ENCODE assay signal across 19 cellular contexts in the genomic region with DNA sequence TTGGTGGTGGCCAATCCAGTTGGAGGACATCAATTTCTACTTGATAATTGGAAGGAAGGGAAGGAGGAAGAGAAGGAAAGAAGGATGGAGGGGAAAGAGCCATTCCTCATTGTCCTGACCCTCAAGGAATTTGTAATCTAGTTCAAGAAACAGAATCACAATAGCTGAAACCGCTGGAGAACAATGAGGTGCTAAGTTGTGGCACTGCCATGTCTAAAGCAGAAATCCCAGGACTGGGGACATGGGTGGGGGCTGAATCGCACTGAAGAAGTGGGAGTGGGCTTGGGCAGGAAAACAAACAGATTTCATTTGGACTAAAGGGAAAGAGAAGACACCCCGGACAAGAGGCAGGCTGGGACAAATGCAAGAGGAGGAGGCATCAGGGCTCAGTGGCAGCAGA.
"Had no signal": no experiment of that assay in that cellular context is flagged by ENCODE, and none has a peak within 500 bp of the region (broad histone marks: within the 10 kb centered on the region; RNA-seq: fewer than 3 reads in every experiment).

No MANE protein-coding gene starts in this region.

- H3K9me3 Mint-ChIP-seq: dendritic cell treated with granulocyte-macrophage colony-stimulating factor and Interleukin-4, amounts not matched to agents 40 ng/mL and 50 ng/mL, for 4 days; effector memory CD8-positive, alpha-beta T cell had no signal

- H2AFZ ChIP-seq: hepatocyte had no signal

- H3K79me2 ChIP-seq: hepatocyte had no signal

- DNase-seq: effector memory CD8-positive, alpha-beta T cell; esophagus squamous epithelium; foreskin fibroblast; head of caudate nucleus; kidney glomerular epithelial cell; naive thymus-derived CD4-positive, alpha-beta T cell; ovary; sigmoid colon; stimulated activated CD4-positive, alpha-beta T cell treated with anti-CD3 and anti-CD28 coated beads, Interleukin-2, amount 100 ng/mL, for 24 hours; stimulated activated CD4-positive, alpha-beta T cell treated with anti-CD3 and anti-CD28 coated beads, Interleukin-4, amount 100 ng/mL, for 4 hours; stimulated activated naive CD4-positive, alpha-beta T cell; stomach; substantia nigra; transverse colon had no signal

- H3K4me2 ChIP-seq: hepatocyte had no signal

- ATAC-seq: effector memory CD8-positive, alpha-beta T cell; naive thymus-derived CD4-positive, alpha-beta T cell had no signal

- H3K27ac ChIP-seq: esophagus squamous epithelium, hepatocyte, ovary, right atrium auricular region, sigmoid colon, skin epidermis, stomach, thoracic aorta, transverse colon had no signal

- H3K36me3 ChIP-seq: esophagus squamous epithelium, ovary, right atrium auricular region, sigmoid colon, stomach, thoracic aorta, transverse colon had no signal

- H3K27me3 ChIP-seq: hepatocyte, ovary, right atrium auricular region, sigmoid colon had no signal

- H3K4me1 ChIP-seq: transverse colon had no signal

- H3K4me3 Mint-ChIP-seq: dendritic cell treated with granulocyte-macrophage colony-stimulating factor and Interleukin-4, amounts not matched to agents 40 ng/mL and 50 ng/mL, for 4 days; effector memory CD8-positive, alpha-beta T cell; naive thymus-derived CD4-positive, alpha-beta T cell had no signal

- H3K27ac Mint-ChIP-seq: dendritic cell treated with granulocyte-macrophage colony-stimulating factor and Interleukin-4, amounts not matched to agents 40 ng/mL and 50 ng/mL, for 4 days; effector memory CD8-positive, alpha-beta T cell had no signal

- H3K9me3 ChIP-seq: esophagus squamous epithelium, ovary, right atrium auricular region, sigmoid colon, stomach, thoracic aorta, transverse colon had no signal

- H3K4me3 ChIP-seq: esophagus squamous epithelium, hepatocyte, ovary, right atrium auricular region, sigmoid colon, skin epidermis, stomach, thoracic aorta, transverse colon had no signal
